In the genomic region with DNA sequence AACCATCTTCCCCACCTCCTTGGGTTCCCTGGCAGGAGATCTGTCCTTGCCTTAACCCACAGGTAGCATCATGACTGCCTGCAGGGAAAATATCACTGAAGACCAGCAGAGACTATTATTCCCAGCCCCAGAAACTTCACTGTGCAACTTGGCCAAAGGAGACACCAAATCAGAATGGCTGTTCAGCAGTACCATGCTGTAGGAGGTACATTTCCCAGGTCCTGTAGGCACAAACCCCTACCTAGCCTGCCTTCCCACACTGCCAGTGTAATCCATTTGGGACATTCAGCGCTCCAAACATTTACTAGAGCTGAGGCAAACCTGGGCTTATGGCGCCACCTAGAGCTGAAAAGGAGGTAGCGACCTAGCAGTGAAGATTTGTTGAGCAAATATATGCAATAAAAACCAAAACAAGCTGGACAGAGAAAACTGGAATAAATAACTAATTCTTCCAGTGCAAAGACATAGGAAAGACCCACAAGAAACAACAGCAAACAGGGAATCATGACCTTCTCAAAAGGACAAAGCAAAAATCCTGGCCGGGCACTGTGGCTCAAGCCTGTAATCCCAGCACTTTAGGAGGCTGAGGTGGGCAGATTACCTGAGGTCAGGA, we compare ENCODE assay signal across 8 cellular contexts.
DNase-seq lines count a peak whose midpoint lies in the region; ATAC-seq and TF ChIP-seq lines count a peak whose summit lies in the region.

No MANE protein-coding gene starts in this region.

- ATAC-seq in GM19397 (IDR thresholded peaks at IDR 0.05; ENCODE audit: unreplicated experiment) = peak; percentile 60

- peaks cover 9% of the 10 kb centered on the region for H3K36me3 ChIP-seq in CD4-positive, alpha-beta memory T cell (ENCODE audit: insufficient read depth, low read length)
- H3K36me3 ChIP-seq in WERI-Rb-1 (peaks cover 13% of the 10 kb centered on the region), tibial nerve (peaks cover 0 to 39% (median 0%) of the 10 kb centered on the region in 3 donors)

- H3K9me3 ChIP-seq in CD4-positive, alpha-beta memory T cell (ENCODE audit: control insufficient read depth in 1 of 2, low read length in 2 of 2) = no peaks in the 10 kb centered on the region
- H3K9me3 ChIP-seq in WERI-Rb-1 (ENCODE audit: severe bottlenecking) = no peaks in the 10 kb centered on the region
- no peaks in the 10 kb centered on the region for H3K9me3 ChIP-seq in tibial nerve

- no peaks in the 10 kb centered on the region for H3K4me1 ChIP-seq in CD4-positive, alpha-beta memory T cell (ENCODE audit: insufficient read depth, low read length)
- H3K4me1 ChIP-seq in tibial nerve = no peaks in the 10 kb centered on the region

- H3K27ac ChIP-seq in CD4-positive, alpha-beta memory T cell (ENCODE audit: low read depth, low read length) = no peak overlapping the region
- H3K27ac ChIP-seq in WERI-Rb-1 (no peak overlapping the region), tibial nerve (no peak overlapping the region)

- POLR2A ChIA-PET in CD4-positive, alpha-beta memory T cell (lab: Charles Lee; ENCODE audit: partially characterized antibody) = no interaction called here

- no peak for TF ChIP-seq POLR2A in tibial nerve (IDR thresholded peaks at IDR 0.05)

- no peaks in the 10 kb centered on the region for H3K27me3 Mint-ChIP-seq in CD4-positive, alpha-beta memory T cell

- peaks cover 0 to 5% (median 2%) of the 10 kb centered on the region in 4 donors for H3K4me1 Mint-ChIP-seq in CD4-positive, alpha-beta memory T cell

- intact Hi-C loops in CD4-positive, alpha-beta memory T cell (cut with micrococcal nuclease) = loop anchor here (1.0 kb wide), 2 partner anchors 60 to 95 kb away; a partner anchor contains a TSS

- no peak overlapping the region for H3K4me3 ChIP-seq in CD4-positive, alpha-beta memory T cell (ENCODE audit: low read length in 2 of 2)
- no peak overlapping the region for H3K4me3 ChIP-seq in LNCaP clone FGC (ENCODE audit: low read depth, low read length)
- H3K4me3 ChIP-seq in WERI-Rb-1 (ENCODE audit: low read depth, low read length) = no peak overlapping the region
- no peak overlapping the region for H3K4me3 ChIP-seq in tibial nerve

- peak overlapping the region in 2 of 7 donors; percentile 35 to 74 for H3K27ac Mint-ChIP-seq in CD4-positive, alpha-beta memory T cell

- H3K9me3 Mint-ChIP-seq in CD4-positive, alpha-beta memory T cell = peaks cover 0 to 4% (median 0%) of the 10 kb centered on the region in 8 donors

- peak; percentile 27 to 42 (median 33) for DNase-seq in CD4-positive, alpha-beta memory T cell
- DNase-seq in LNCaP clone FGC (ENCODE audit: low read depth) = peak; percentile 42
- peak; percentile 45 for DNase-seq in WERI-Rb-1
- peak; percentile 86 for DNase-seq in dermis blood vessel endothelial cell
- DNase-seq in lung microvascular endothelial cell (ENCODE audit: low read depth in 2 of 2) = peak; percentile 76 to 80
- no peak for DNase-seq in tibial nerve (ENCODE audit: low spot score in 2 of 2)
- no peak for DNase-seq in NCI-H2196 (lab: John Stamatoyannopoulos, UW; ENCODE audit: unreplicated experiment)

- TF ChIP-seq EP300 in tibial nerve (IDR thresholded peaks at IDR 0.05) = no peak

- H3K4me3 Mint-ChIP-seq in CD4-positive, alpha-beta memory T cell = no peak overlapping the region

- no peaks in the 10 kb centered on the region for H3K27me3 ChIP-seq in CD4-positive, alpha-beta memory T cell (ENCODE audit: insufficient read depth, low read length)
- no peaks in the 10 kb centered on the region for H3K27me3 ChIP-seq in WERI-Rb-1 (ENCODE audit: insufficient read depth, low read depth, severe bottlenecking)
- no peaks in the 10 kb centered on the region for H3K27me3 ChIP-seq in tibial nerve

- TF ChIP-seq CTCF in LNCaP clone FGC (IDR thresholded peaks at IDR 0.05; ENCODE audit: control insufficient read depth, extremely low read depth, insufficient read depth) (peak; percentile 80), WERI-Rb-1 (IDR thresholded peaks at IDR 0.05; ENCODE audit: low read depth, low read length) (peak; percentile 76), tibial nerve (IDR thresholded peaks at IDR 0.05) (peak; percentile 32 to 54 (median 49))

- 65 to 70% methylated on average over 4 of the region's 4 CpGs for WGBS in tibial nerve, 2 donors

- CTCF ChIA-PET in CD4-positive, alpha-beta memory T cell (lab: Charles Lee; ENCODE audit: partially characterized antibody) = interaction anchor here (0.7 to 2.7 kb wide), 24 partner anchors 8 to 530 kb away, joined by 3 to 19 read pairs (median 5); a partner anchor contains a TSS

- peaks cover 69% of the 10 kb centered on the region in 2 donors for H3K36me3 Mint-ChIP-seq in CD4-positive, alpha-beta memory T cell

Comparison
In these comparisons a context has a peak if more than half of its experiments do, and no peak if none do; other contexts are left out.
1. DNase-seq: peak in CD4-positive, alpha-beta memory T cell (5 of 5), LNCaP clone FGC (single experiment), WERI-Rb-1 (single experiment), dermis blood vessel endothelial cell (single experiment) and lung microvascular endothelial cell (2 of 2); none in tibial nerve (0 of 2) and NCI-H2196 (single experiment).
2. Peak in every context shown above with its lines, with median percentiles within 50 percentile points of each other: CTCF ChIP-seq.